ENCODE assay signal across 31 cellular contexts in the genomic region with DNA sequence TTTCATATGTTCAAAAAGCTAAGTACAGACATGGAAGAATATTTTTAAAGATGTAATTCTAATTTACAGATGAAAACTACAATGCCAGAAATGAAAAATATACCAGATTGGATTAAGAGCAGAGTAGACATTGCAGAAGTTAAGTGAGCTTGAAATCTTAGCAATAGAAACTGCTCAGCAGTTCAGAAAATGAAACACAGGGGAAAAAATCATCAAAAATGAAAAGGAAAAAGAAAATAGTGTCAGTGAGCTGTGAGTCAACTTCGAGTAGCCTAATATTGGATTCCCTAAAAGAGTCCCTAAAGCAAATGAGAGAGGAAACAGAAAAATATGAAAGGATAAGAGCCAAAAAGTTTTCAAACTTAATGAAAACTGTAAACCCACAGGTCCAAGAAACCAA. TPM values are rescaled to one million over a fixed set of nuclear protein-coding genes. Genes with fewer than 3 reads are reported as not detected.
DNase-seq lines count a peak whose midpoint lies in the region; ATAC-seq and TF ChIP-seq lines count a peak whose summit lies in the region.
"Had no signal": no experiment of that assay in that cellular context is flagged by ENCODE, and none has a peak within 500 bp of the region (broad histone marks: within the 10 kb centered on the region; RNA-seq: fewer than 3 reads in every experiment).

No MANE protein-coding gene starts in this region.

- H3K4me1 ChIP-seq in muscle layer of duodenum (ENCODE audit: control insufficient read depth in 1 of 2, insufficient read depth in 2 of 2, low read length in 2 of 2), result no peaks in the 10 kb centered on the region
- no peaks in the 10 kb centered on the region for H3K4me1 ChIP-seq in transverse colon
- H3K4me1 ChIP-seq: breast epithelium, foreskin keratinocyte, lower lobe of right lung had no signal

- 51 to 89% methylated on average over 1 of the region's 1 CpG for WGBS in transverse colon (ENCODE audit: low coverage in 1 of 2), 2 donors

- TF ChIP-seq EP300 in transverse colon (IDR thresholded peaks at IDR 0.05; ENCODE audit: low read depth), result no peak

- no peak for TF ChIP-seq POLR2A in transverse colon (IDR thresholded peaks at IDR 0.05)

- H3K36me3 ChIP-seq in muscle layer of duodenum (ENCODE audit: control insufficient read depth in 1 of 2, insufficient read depth in 2 of 2, low read length in 2 of 2) (no peaks in the 10 kb centered on the region), transverse colon (no peaks in the 10 kb centered on the region)
- H3K36me3 ChIP-seq: BLaER1 treated with 17β-estradiol and CSF1 and Interleukin-3, amounts not matched to agents 10 nM and 100 nM; breast epithelium; heart left ventricle; lower lobe of right lung had no signal

- H3K9me3 Mint-ChIP-seq in activated T-cell treated with anti-CD3 and anti-CD28 coated beads, Interleukin-2, amount 50 U/mL, for 72 hours, result peaks cover 10 to 16% of the 10 kb centered on the region in 2 donors
- H3K9me3 Mint-ChIP-seq in activated T-helper 1 cell treated with anti-CD3 and anti-CD28 coated beads, Interleukin-12 subunit alpha, Interleukin-12 subunit beta, Interleukin-2, Interleukin-4 antibody, amounts not matched to agents 30 ng/mL and 10 ng/mL and 1 ng/mL, durations not matched to agents 14 hours and 24 hours and 36 hours, result peaks cover 42% of the 10 kb centered on the region

- H3K4me3 ChIP-seq in HL-60 (replicated peaks; ENCODE audit: insufficient read depth, low read length), result no peak overlapping the region
- no peak overlapping the region for H3K4me3 ChIP-seq in muscle layer of duodenum (ENCODE audit: low read depth in 1 of 2, low read length in 2 of 2)
- H3K4me3 ChIP-seq in transverse colon, result no peak overlapping the region
- H3K4me3 ChIP-seq: breast epithelium, heart left ventricle, lower lobe of right lung, smooth muscle cell had no signal

- no peak for TF ChIP-seq CTCF in HL-60 (IDR thresholded peaks at IDR 0.05; ENCODE audit: insufficient read depth, low read length)
- TF ChIP-seq CTCF in transverse colon (IDR thresholded peaks at IDR 0.05), result no peak

- H3K9me3 ChIP-seq in muscle layer of duodenum (ENCODE audit: control insufficient read depth in 1 of 2, low read length in 2 of 2) (no peaks in the 10 kb centered on the region), transverse colon (no peaks in the 10 kb centered on the region)
- H3K9me3 ChIP-seq: breast epithelium, lower lobe of right lung had no signal

- ATAC-seq in activated T-cell treated with anti-CD3 and anti-CD28 coated beads, Interleukin-2, amount 50 U/mL, for 72 hours (replicated peaks in 1 of 2), result peak in 1 of 2 donors; percentile 15
- ATAC-seq: foreskin keratinocyte, heart left ventricle, lower lobe of right lung, Panc1 had no signal

- H3K27me3 Mint-ChIP-seq in activated T-cell treated with anti-CD3 and anti-CD28 coated beads, Interleukin-2, amount 50 U/mL, for 72 hours (ENCODE audit: low read depth), result no peaks in the 10 kb centered on the region
- no peaks in the 10 kb centered on the region for H3K27me3 Mint-ChIP-seq in activated T-helper 1 cell treated with anti-CD3 and anti-CD28 coated beads, Interleukin-12 subunit alpha, Interleukin-12 subunit beta, Interleukin-2, Interleukin-4 antibody, amounts not matched to agents 30 ng/mL and 10 ng/mL and 1 ng/mL, durations not matched to agents 14 hours and 24 hours and 36 hours (ENCODE audit: insufficient read depth)
- H3K27me3 Mint-ChIP-seq: activated B cell treated with CpG ODN at 0.5 μM for 24 hours had no signal

- H3K27ac ChIP-seq in HL-60 (replicated peaks), result peak overlapping the region; percentile 48; the same call in 1 of the 2 replicates
- H3K27ac ChIP-seq in muscle layer of duodenum (ENCODE audit: low read length), result peak overlapping the region; percentile 46
- H3K27ac ChIP-seq in transverse colon, result peak overlapping the region in 2 of 4 donors; percentile 6 to 24
- H3K27ac ChIP-seq: breast epithelium, foreskin keratinocyte had no signal

- H3K4me1 Mint-ChIP-seq in activated T-cell treated with anti-CD3 and anti-CD28 coated beads, Interleukin-2, amount 50 U/mL, for 72 hours (ENCODE audit: low read depth), result peaks cover 45% of the 10 kb centered on the region
- H3K4me1 Mint-ChIP-seq in activated T-helper 1 cell treated with anti-CD3 and anti-CD28 coated beads, Interleukin-12 subunit alpha, Interleukin-12 subunit beta, Interleukin-2, Interleukin-4 antibody, amounts not matched to agents 30 ng/mL and 10 ng/mL and 1 ng/mL, durations not matched to agents 14 hours and 24 hours and 36 hours (ENCODE audit: low read depth), result peaks cover 33% of the 10 kb centered on the region
- H3K4me1 Mint-ChIP-seq: nephron progenitor cell had no signal

- peaks cover 20 to 26% of the 10 kb centered on the region in 2 donors for H3K36me3 Mint-ChIP-seq in activated T-cell treated with anti-CD3 and anti-CD28 coated beads, Interleukin-2, amount 50 U/mL, for 72 hours (ENCODE audit: insufficient read depth in 2 of 2)
- H3K36me3 Mint-ChIP-seq in activated T-helper 1 cell treated with anti-CD3 and anti-CD28 coated beads, Interleukin-12 subunit alpha, Interleukin-12 subunit beta, Interleukin-2, Interleukin-4 antibody, amounts not matched to agents 30 ng/mL and 10 ng/mL and 1 ng/mL, durations not matched to agents 14 hours and 24 hours and 36 hours (ENCODE audit: low read depth), result peaks cover 33% of the 10 kb centered on the region

- DNase-seq in activated T-cell treated with anti-CD3 and anti-CD28 coated beads, Interleukin-2, amount 50 U/mL, for 72 hours, result no peak
- DNase-seq in activated T-cell treated with anti-CD3 and anti-CD28 coated beads for 4 hours (no peak), HL-60 (ENCODE audit: low read depth in 1 of 2, low spot score in 1 of 2) (no peak), Kasumi-1 (lab: John Stamatoyannopoulos, UW) (no peak), transverse colon (no peak)
- DNase-seq in activated T-helper 1 cell treated with anti-CD3 and anti-CD28 coated beads, Interleukin-12 subunit alpha, Interleukin-12 subunit beta, Interleukin-2, Interleukin-4 antibody, amounts not matched to agents 30 ng/mL and 10 ng/mL and 1 ng/mL, durations not matched to agents 14 hours and 24 hours and 36 hours (ENCODE audit: low spot score), result no peak
- DNase-seq: activated B cell treated with CpG ODN at 0.5 μM for 24 hours; activated effector memory CD4-positive, alpha-beta T cell treated with Interleukin-2 at 50 U/mL for 16 hours; amygdala; COR-L47; foreskin keratinocyte; GDM1; H7; heart left ventricle; IMR-90; kidney glomerular epithelial cell; lower lobe of right lung; NCI-H1105 treated with DMSO at 0.1 percent for 48 hours; NCI-H1930; NCI-H524 treated with DMSO at 0.1 percent for 48 hours; nephron progenitor cell; retina; SHP77; substantia nigra had no signal

- no peaks in the 10 kb centered on the region for H3K27me3 ChIP-seq in HL-60 (ENCODE audit: insufficient read depth, poor library complexity, severe bottlenecking)
- H3K27me3 ChIP-seq in muscle layer of duodenum (ENCODE audit: low read depth, low read length), result no peaks in the 10 kb centered on the region
- H3K27me3 ChIP-seq in transverse colon, result no peaks in the 10 kb centered on the region
- H3K27me3 ChIP-seq: BLaER1 treated with 17β-estradiol and CSF1 and Interleukin-3, amounts not matched to agents 10 nM and 100 nM; breast epithelium; heart left ventricle had no signal

- intact Hi-C loops in activated T-helper 1 cell treated with anti-CD3 and anti-CD28 coated beads, Interleukin-12 subunit alpha, Interleukin-12 subunit beta, Interleukin-2, Interleukin-4 antibody, amounts not matched to agents 30 ng/mL and 10 ng/mL and 1 ng/mL, durations not matched to agents 14 hours and 24 hours and 36 hours (cut with micrococcal nuclease), result loop anchor here (1.0 kb wide), 1 partner anchor 10 kb away; no protein-coding TSS in a partner anchor
- intact Hi-C loops in transverse colon (cut with DNase I; ENCODE audit: low total_unique reads), result no loop called here

- H3K4me3 Mint-ChIP-seq in activated T-cell treated with anti-CD3 and anti-CD28 coated beads, Interleukin-2, amount 50 U/mL, for 72 hours, result peak overlapping the region; percentile 35 to 38
- H3K4me3 Mint-ChIP-seq in activated T-helper 1 cell treated with anti-CD3 and anti-CD28 coated beads, Interleukin-12 subunit alpha, Interleukin-12 subunit beta, Interleukin-2, Interleukin-4 antibody, amounts not matched to agents 30 ng/mL and 10 ng/mL and 1 ng/mL, durations not matched to agents 14 hours and 24 hours and 36 hours, result no peak overlapping the region
- H3K4me3 Mint-ChIP-seq: activated B cell treated with CpG ODN at 0.5 μM for 24 hours, nephron progenitor cell had no signal

- in situ Hi-C loops in transverse colon (cut with MboI; ENCODE audit: low pct_ligation_motif_present in 1 of 4, low pct_unique_long_range_greater_than_20kb in 1 of 4, low sequenced_read_pairs in 3 of 4), result no loop called here

- H3K27ac Mint-ChIP-seq in activated T-cell treated with anti-CD3 and anti-CD28 coated beads, Interleukin-2, amount 50 U/mL, for 72 hours, result peak overlapping the region; percentile 67
- peak overlapping the region; percentile 74 for H3K27ac Mint-ChIP-seq in activated T-helper 1 cell treated with anti-CD3 and anti-CD28 coated beads, Interleukin-12 subunit alpha, Interleukin-12 subunit beta, Interleukin-2, Interleukin-4 antibody, amounts not matched to agents 30 ng/mL and 10 ng/mL and 1 ng/mL, durations not matched to agents 14 hours and 24 hours and 36 hours
- H3K27ac Mint-ChIP-seq: nephron progenitor cell had no signal

RNA-seq across cellular contexts. Expression of gene IL10RA, which starts 25.8 kb away (rescaled TPM):
- total RNA-seq in activated T-cell treated with anti-CD3 and anti-CD28 coated beads, Interleukin-2, amount 50 U/mL, for 72 hours, result 100 to 1,000 TPM in 1 of 2 donors, 10 to 100 TPM in 1; 79.6 to 123 TPM
- total RNA-seq in activated T-helper 1 cell treated with anti-CD3 and anti-CD28 coated beads, Interleukin-12 subunit alpha, Interleukin-12 subunit beta, Interleukin-2, Interleukin-4 antibody, amounts not matched to agents 30 ng/mL and 10 ng/mL and 1 ng/mL, durations not matched to agents 14 hours and 24 hours and 36 hours, result 87.8 and 88.3 TPM in 2 replicates
- total RNA-seq in transverse colon, result 10 to 100 TPM in 3 of 4 donors, 1 to 10 TPM in 1; 2.8 to 25.4 (median 18.4) TPM
- total RNA-seq: H7, IMR-90, osteocyte had no signal

RNA-seq across cellular contexts. Expression of gene TMPRSS13, which starts 31.2 kb away (rescaled TPM):
- 1 to 10 TPM; 3.0 to 3.2 TPM for total RNA-seq in activated T-cell treated with anti-CD3 and anti-CD28 coated beads, Interleukin-2, amount 50 U/mL, for 72 hours
- total RNA-seq in activated T-helper 1 cell treated with anti-CD3 and anti-CD28 coated beads, Interleukin-12 subunit alpha, Interleukin-12 subunit beta, Interleukin-2, Interleukin-4 antibody, amounts not matched to agents 30 ng/mL and 10 ng/mL and 1 ng/mL, durations not matched to agents 14 hours and 24 hours and 36 hours, result 1.2 and 1.5 TPM in 2 replicates
- under 1 TPM in 2 of 4 donors, not detected in 2; 0.27 to 0.79 TPM for total RNA-seq in transverse colon
- total RNA-seq: IMR-90, M059J, osteocyte had no signal
